In the genomic region with DNA sequence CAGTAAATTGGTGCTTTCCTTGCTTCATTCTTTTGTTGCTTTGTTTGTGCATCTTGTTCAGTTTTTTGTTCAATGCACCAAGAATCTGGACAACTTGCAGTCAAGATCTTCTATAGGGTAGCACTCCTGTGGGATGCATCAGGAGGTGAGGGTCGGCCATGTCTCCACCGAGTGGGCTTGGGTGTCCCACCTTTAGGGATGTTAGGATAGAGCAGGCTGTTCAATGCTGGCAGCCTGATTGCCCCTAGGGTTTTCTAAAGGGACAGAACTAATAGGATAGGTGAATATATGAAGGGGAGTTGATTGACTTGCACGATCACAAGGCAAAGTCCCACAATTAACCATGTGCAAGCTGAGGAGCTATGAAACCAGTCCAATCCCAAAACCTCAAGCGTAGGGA, we compare ENCODE assay signal across 29 cellular contexts.
"Had no signal": no experiment of that assay in that cellular context is flagged by ENCODE, and none has a peak within 500 bp of the region (broad histone marks: within the 10 kb centered on the region; RNA-seq: fewer than 3 reads in every experiment).

No MANE protein-coding gene starts in this region.

- H3K4me3 Mint-ChIP-seq: activated CD4-positive, alpha-beta T cell treated with anti-CD3 and anti-CD28 coated beads for 36 hours; activated CD8-positive, alpha-beta T cell treated with anti-CD3 and anti-CD28 coated beads, Interleukin-2, amount 10 ng/mL, durations not matched to agents 7 days and 5 days; activated naive CD4-positive, alpha-beta T cell treated with anti-CD3 and anti-CD28 coated beads, Interleukin-2, amount 10 ng/mL, durations not matched to agents 7 days and 5 days; activated naive CD8-positive, alpha-beta T cell treated with anti-CD3 and anti-CD28 coated beads for 36 hours; activated T-cell treated with anti-CD3 and anti-CD28 coated beads, Interleukin-2, amount 50 U/mL, for 72 hours; T-cell had no signal

- DNase-seq: activated CD4-positive, alpha-beta T cell treated with anti-CD3 and anti-CD28 coated beads for 36 hours; activated CD8-positive, alpha-beta T cell treated with anti-CD3 and anti-CD28 coated beads, Interleukin-2, amount 10 ng/mL, durations not matched to agents 7 days and 5 days; activated gamma-delta T cell treated with Interleukin-2 at 50 U/mL for 16 hours; activated naive CD4-positive, alpha-beta T cell treated with anti-CD3 and anti-CD28 coated beads, Interleukin-2, amount 10 ng/mL, durations not matched to agents 7 days and 5 days; activated naive CD8-positive, alpha-beta T cell treated with anti-CD3 and anti-CD28 coated beads for 36 hours; activated T-cell treated with anti-CD3 and anti-CD28 coated beads, Interleukin-2, amount 50 U/mL, for 72 hours; brain microvascular endothelial cell; Karpas-422; MM.1S; NCI-H1105; NCI-H1436; NCI-H1694 treated with DMSO at 0.1 percent for 48 hours; NCI-H2029 treated with DMSO at 0.1 percent for 48 hours; NCI-H345; NCI-H510A; NCI-H69; NK-92 treated with Interleukin-12 subunit alpha and Interleukin-12 subunit beta, amount 100 ng/mL, for 24 hours; OCI-M1; RPMI8226; T-cell; T-helper 2 cell; T1000 had no signal

- H3K36me3 Mint-ChIP-seq: activated naive CD4-positive, alpha-beta T cell treated with anti-CD3 and anti-CD28 coated beads, Interleukin-2, amount 10 ng/mL, durations not matched to agents 7 days and 5 days; T-cell had no signal

- H3K27ac Mint-ChIP-seq: activated CD4-positive, alpha-beta T cell treated with anti-CD3 and anti-CD28 coated beads for 36 hours; activated CD8-positive, alpha-beta T cell treated with anti-CD3 and anti-CD28 coated beads, Interleukin-2, amount 10 ng/mL, durations not matched to agents 7 days and 5 days; activated naive CD4-positive, alpha-beta T cell treated with anti-CD3 and anti-CD28 coated beads, Interleukin-2, amount 10 ng/mL, durations not matched to agents 7 days and 5 days; activated naive CD8-positive, alpha-beta T cell treated with anti-CD3 and anti-CD28 coated beads for 36 hours; activated T-cell treated with anti-CD3 and anti-CD28 coated beads, Interleukin-2, amount 50 U/mL, for 72 hours; activated T-helper 2 cell treated with anti-CD3 and anti-CD28 coated beads, Interferon-gamma antibody, Interleukin-2, Interleukin-4, amounts not matched to agents 10 μg/mL and 5 μg/mL and 100 μg/mL, durations not matched to agents 14 hours and 24 hours and 36 hours; T-cell had no signal

- FAIRE-seq: K562, TTC549 had no signal

- H3K27ac ChIP-seq: brain microvascular endothelial cell, SK-N-MC, VCaP had no signal

- H3K4me3 ChIP-seq: K562, SK-N-MC had no signal

- ATAC-seq: activated CD4-positive, alpha-beta T cell treated with anti-CD3 and anti-CD28 coated beads for 36 hours; activated CD8-positive, alpha-beta T cell treated with anti-CD3 and anti-CD28 coated beads, Interleukin-2, amount 10 ng/mL, durations not matched to agents 7 days and 5 days; activated T-cell treated with anti-CD3 and anti-CD28 coated beads, Interleukin-2, amount 50 U/mL, for 72 hours; K562; Panc1; Right ventricle myocardium inferior; T-cell had no signal
